ENCODE assay signal across 8 cellular contexts in the genomic region with DNA sequence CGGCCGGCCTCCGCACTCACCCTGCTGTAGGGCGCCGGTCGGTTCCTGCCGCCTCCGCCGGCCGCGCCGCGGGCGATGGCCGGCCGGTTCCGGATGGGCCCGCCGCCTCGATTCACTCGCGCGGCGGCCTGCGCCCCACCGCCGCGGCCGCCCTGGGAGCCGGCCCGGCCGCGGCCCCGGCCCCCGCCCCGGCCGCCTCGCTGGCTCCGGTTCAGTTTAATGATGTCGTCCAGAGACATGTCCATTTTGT. TPM values are rescaled to one million over a fixed set of nuclear protein-coding genes. Genes with fewer than 3 reads are reported as not detected.
A peak's percentile ranks its signal among the peaks of the same experiment; 100 is the strongest.
DNase-seq lines count a peak whose midpoint lies in the region; ATAC-seq, FAIRE-seq and TF ChIP-seq lines count a peak whose summit lies in the region.

No MANE protein-coding gene starts in this region.

- peaks cover 29% of the 10 kb centered on the region for H4K20me1 ChIP-seq in Karpas-422 (ENCODE audit: insufficient read depth, low read depth, low read length)
- no peaks in the 10 kb centered on the region for H4K20me1 ChIP-seq in endothelial cell of umbilical vein (replicated peaks; ENCODE audit: control insufficient read depth, extremely low read depth, insufficient read depth, low read length)

- H3K27ac ChIP-seq in Karpas-422 (ENCODE audit: low read length) (peak overlapping the region; percentile 48; the same call in 1 of the 2 replicates), endothelial cell of umbilical vein (ENCODE audit: insufficient read depth, low read depth, low read length) (peak overlapping the region; percentile 73)

- TF ChIP-seq CTCF in endothelial cell of umbilical vein (IDR thresholded peaks at IDR 0.05; ENCODE audit: extremely low read depth in 1 of 2, insufficient read depth in 1 of 2, low read depth in 1 of 2, low read length in 2 of 2) (no peak), retinal pigment epithelial cell (conservative IDR thresholded peaks at IDR 0.05; ENCODE audit: low read depth, low read length) (no peak)

- H2AFZ ChIP-seq in Karpas-422 (ENCODE audit: low read length) (no peak overlapping the region), endothelial cell of umbilical vein (ENCODE audit: low read depth, low read length) (no peak overlapping the region)

- DNase-seq in Karpas-422 = no peak
- no peak for DNase-seq in endothelial cell of umbilical vein (ENCODE audit: low read depth, low spot score)
- no peak for DNase-seq in retinal pigment epithelial cell (ENCODE audit: low read depth)
- DNase-seq in RKO (ENCODE audit: low spot score) = no peak
- DNase-seq in HT-29 (ENCODE audit: low spot score) = no peak
- no peak for DNase-seq in iPS-NIHi7 (ENCODE audit: extremely low spot score)
- no peak for DNase-seq in stimulated activated CD4-positive, alpha-beta T cell treated with anti-CD3 and anti-CD28 coated beads, Interleukin-12 subunit alpha, Interleukin-12 subunit beta, amount 100 ng/mL, for 4 hours

- no peaks in the 10 kb centered on the region for H3K27me3 ChIP-seq in Karpas-422 (ENCODE audit: low read length)
- H3K27me3 ChIP-seq in endothelial cell of umbilical vein (ENCODE audit: control insufficient read depth in 2 of 2, insufficient read depth in 2 of 2, low read length in 2 of 2) = no peaks in the 10 kb centered on the region

- BruUV-seq in endothelial cell of umbilical vein (replicated peaks; lab: Mats Ljungman, UMichigan) = no TSS peak

- H3K4me3 ChIP-seq in Karpas-422 (ENCODE audit: low read length) = peak overlapping the region; percentile 96
- peak overlapping the region; percentile 76 to 96 (median 77) for H3K4me3 ChIP-seq in endothelial cell of umbilical vein (replicated peaks in 1 of 3; ENCODE audit: insufficient read depth in 1 of 3, low read depth in 1 of 3, low read length in 3 of 3)
- H3K4me3 ChIP-seq in retinal pigment epithelial cell (ENCODE audit: low read length) = peak overlapping the region; percentile 81

- peak overlapping the region; percentile 92 for H3K4me2 ChIP-seq in Karpas-422 (ENCODE audit: low read depth, low read length, poor library complexity, severe bottlenecking)
- no peak overlapping the region for H3K4me2 ChIP-seq in endothelial cell of umbilical vein (ENCODE audit: insufficient read depth, low read length)

- peak; percentile 27 for ATAC-seq in GM18858 (IDR thresholded peaks at IDR 0.05; ENCODE audit: unreplicated experiment)

- dilution Hi-C loops in endothelial cell of umbilical vein (cut with MboI; ENCODE audit: extremely low pct_ligation_motif_present, low sequenced_read_pairs) = no loop called here

- no peaks in the 10 kb centered on the region for H3K9me3 ChIP-seq in Karpas-422 (ENCODE audit: low read length)
- H3K9me3 ChIP-seq in endothelial cell of umbilical vein (replicated peaks; ENCODE audit: control insufficient read depth, insufficient read depth, low read length) = no peaks in the 10 kb centered on the region

- POLR2A ChIA-PET in endothelial cell of umbilical vein (lab: Charles Lee) = no interaction called here

- H3K36me3 ChIP-seq in Karpas-422 (ENCODE audit: insufficient read depth, low read length) = peaks cover 38% of the 10 kb centered on the region
- peaks cover 25 to 33% of the 10 kb centered on the region in 2 experiments for H3K36me3 ChIP-seq in endothelial cell of umbilical vein (ENCODE audit: control insufficient read depth in 2 of 2, extremely low read depth in 1 of 2, insufficient read depth in 2 of 2, low read length in 2 of 2)

- H3K9ac ChIP-seq in Karpas-422 (ENCODE audit: low read length) (peak overlapping the region; percentile 83), endothelial cell of umbilical vein (replicated peaks; ENCODE audit: extremely low read depth, insufficient read depth, low read length) (peak overlapping the region; percentile 84)

- CTCF ChIA-PET in endothelial cell of umbilical vein (lab: Charles Lee) = interaction anchor here (2.5 kb wide), 1 partner anchor 21 kb away, joined by 10 read pairs; a partner anchor contains a TSS

- TF ChIP-seq POLR2A in endothelial cell of umbilical vein (IDR thresholded peaks at IDR 0.05; ENCODE audit: low read depth, low read length) = no peak

- H3K79me2 ChIP-seq in Karpas-422 (ENCODE audit: low read length) = peaks cover 51% of the 10 kb centered on the region
- H3K79me2 ChIP-seq in endothelial cell of umbilical vein (ENCODE audit: control insufficient read depth, insufficient read depth, low read length) = peaks cover 51% of the 10 kb centered on the region

- no peaks in the 10 kb centered on the region for H3K9me1 ChIP-seq in endothelial cell of umbilical vein (replicated peaks; ENCODE audit: control insufficient read depth, extremely low read depth, insufficient read depth, low read length)

- intact Hi-C loops in endothelial cell of umbilical vein (cut with micrococcal nuclease) = loop anchor here (1.0 to 2.0 kb wide), 3 partner anchors 20 to 31 kb away; a partner anchor contains a TSS

- no peak for FAIRE-seq in endothelial cell of umbilical vein (lab: Jason Lieb, UNC)

- peaks cover 20% of the 10 kb centered on the region for H3K4me1 ChIP-seq in Karpas-422 (ENCODE audit: low read length)
- H3K4me1 ChIP-seq in endothelial cell of umbilical vein (ENCODE audit: control insufficient read depth, extremely low read depth, insufficient read depth, low read length) = peaks cover 13% of the 10 kb centered on the region

- H3K9me2 ChIP-seq in Karpas-422 (replicated peaks; ENCODE audit: insufficient read depth, low read length) = no peaks in the 10 kb centered on the region

RNA-seq across cellular contexts. Expression of a gene that starts 0.2 kb away (rescaled TPM):
- 70.1 and 191 TPM in 2 replicates for total RNA-seq in Karpas-422 (2014; rRNA removed; shearing (Covaris generic); ENCODE audit: low replicate concordance)
- total RNA-seq in endothelial cell of umbilical vein = 175 and 183 TPM in 2 replicates
- 92.0 and 101 TPM in 2 replicates for polyA plus RNA-seq in endothelial cell of umbilical vein
- 141 and 155 TPM in 2 replicates for polyA plus RNA-seq in endothelial cell of umbilical vein (2011; cell fraction: cytosol; rRNA removed)
- polyA plus RNA-seq in endothelial cell of umbilical vein (2011; cell fraction: nucleus; rRNA removed) = 92.7 and 104 TPM in 2 replicates
- polyA plus RNA-seq in endothelial cell of umbilical vein (2012) = 107 and 129 TPM in 2 replicates
- 91.3 and 110 TPM in 2 replicates for polyA minus RNA-seq in endothelial cell of umbilical vein
- 82.1 TPM for polyA minus RNA-seq in endothelial cell of umbilical vein (2011; cell fraction: cytosol; rRNA and poly(A)+ RNA removed)
- 20.8 and 37.7 TPM in 2 replicates for polyA minus RNA-seq in endothelial cell of umbilical vein (2011; cell fraction: nucleus; rRNA and poly(A)+ RNA removed)
- total RNA-seq in HT-29 (2014; rRNA removed; shearing (Covaris generic)) = 482 and 502 TPM in 2 replicates

RNA-seq across cellular contexts. Expression of a gene that starts 0.3 kb away (rescaled TPM):
- total RNA-seq in Karpas-422 (2014; rRNA removed; shearing (Covaris generic); ENCODE audit: low replicate concordance) = 87.1 and 132 TPM in 2 replicates
- 126 and 128 TPM in 2 replicates for total RNA-seq in endothelial cell of umbilical vein
- 801 and 844 TPM in 2 replicates for polyA plus RNA-seq in endothelial cell of umbilical vein
- polyA plus RNA-seq in endothelial cell of umbilical vein (2011; cell fraction: cytosol; rRNA removed) = 408 and 478 TPM in 2 replicates
- polyA plus RNA-seq in endothelial cell of umbilical vein (2011; cell fraction: nucleus; rRNA removed) = 130 and 153 TPM in 2 replicates
- polyA plus RNA-seq in endothelial cell of umbilical vein (2012) = 181 and 236 TPM in 2 replicates
- polyA minus RNA-seq in endothelial cell of umbilical vein = 90.8 and 105 TPM in 2 replicates
- 57.0 TPM for polyA minus RNA-seq in endothelial cell of umbilical vein (2011; cell fraction: cytosol; rRNA and poly(A)+ RNA removed)
- polyA minus RNA-seq in endothelial cell of umbilical vein (2011; cell fraction: nucleus; rRNA and poly(A)+ RNA removed) = 14.8 and 21.0 TPM in 2 replicates
- 222 and 256 TPM in 2 replicates for total RNA-seq in HT-29 (2014; rRNA removed; shearing (Covaris generic))

RNA-seq across cellular contexts. Expression of a gene that starts 10.8 kb away (rescaled TPM):
- 0.07 TPM in 1 of 2 replicates, not detected in the other for total RNA-seq in Karpas-422 (2014; rRNA removed; shearing (Covaris generic); ENCODE audit: low replicate concordance)
- 0.42 TPM in 1 of 2 replicates, not detected in the other for total RNA-seq in endothelial cell of umbilical vein
- 0.33 and 0.81 TPM in 2 replicates for polyA plus RNA-seq in endothelial cell of umbilical vein
- 0.09 and 0.23 TPM in 2 replicates for polyA plus RNA-seq in endothelial cell of umbilical vein (2011; cell fraction: cytosol; rRNA removed)
- not detected in 2 replicates for polyA plus RNA-seq in endothelial cell of umbilical vein (2011; cell fraction: nucleus; rRNA removed)
- 0.41 TPM in 1 of 2 replicates, not detected in the other for polyA plus RNA-seq in endothelial cell of umbilical vein (2012)
- polyA minus RNA-seq in endothelial cell of umbilical vein = not detected in 2 replicates
- polyA minus RNA-seq in endothelial cell of umbilical vein (2011; cell fraction: cytosol; rRNA and poly(A)+ RNA removed) = not detected
- polyA minus RNA-seq in endothelial cell of umbilical vein (2011; cell fraction: nucleus; rRNA and poly(A)+ RNA removed) = not detected in 2 replicates
- total RNA-seq in HT-29 (2014; rRNA removed; shearing (Covaris generic)) = 2.4 and 3.2 TPM in 2 replicates

RNA-seq across cellular contexts. Expression of a gene that starts 20.0 kb away (rescaled TPM):
- 20.9 and 72.3 TPM in 2 replicates for total RNA-seq in Karpas-422 (2014; rRNA removed; shearing (Covaris generic); ENCODE audit: low replicate concordance)
- total RNA-seq in endothelial cell of umbilical vein = 52.3 and 57.1 TPM in 2 replicates
- polyA plus RNA-seq in endothelial cell of umbilical vein = 52.0 and 54.6 TPM in 2 replicates
- 46.0 and 49.9 TPM in 2 replicates for polyA plus RNA-seq in endothelial cell of umbilical vein (2011; cell fraction: cytosol; rRNA removed)
- polyA plus RNA-seq in endothelial cell of umbilical vein (2011; cell fraction: nucleus; rRNA removed) = 75.1 and 77.2 TPM in 2 replicates
- polyA plus RNA-seq in endothelial cell of umbilical vein (2012) = 25.4 and 27.0 TPM in 2 replicates
- polyA minus RNA-seq in endothelial cell of umbilical vein = 34.8 and 35.2 TPM in 2 replicates
- polyA minus RNA-seq in endothelial cell of umbilical vein (2011; cell fraction: cytosol; rRNA and poly(A)+ RNA removed) = 16.9 TPM
- polyA minus RNA-seq in endothelial cell of umbilical vein (2011; cell fraction: nucleus; rRNA and poly(A)+ RNA removed) = 11.0 and 18.7 TPM in 2 replicates
- 163 and 167 TPM in 2 replicates for total RNA-seq in HT-29 (2014; rRNA removed; shearing (Covaris generic))

RNA-seq across cellular contexts. Expression of a gene that starts 20.1 kb away (rescaled TPM):
- 68.5 and 119 TPM in 2 replicates for total RNA-seq in Karpas-422 (2014; rRNA removed; shearing (Covaris generic); ENCODE audit: low replicate concordance)
- total RNA-seq in endothelial cell of umbilical vein = 617 and 645 TPM in 2 replicates
- polyA plus RNA-seq in endothelial cell of umbilical vein = 358 and 487 TPM in 2 replicates
- 204 and 238 TPM in 2 replicates for polyA plus RNA-seq in endothelial cell of umbilical vein (2011; cell fraction: cytosol; rRNA removed)
- polyA plus RNA-seq in endothelial cell of umbilical vein (2011; cell fraction: nucleus; rRNA removed) = 287 and 328 TPM in 2 replicates
- polyA plus RNA-seq in endothelial cell of umbilical vein (2012) = 413 and 718 TPM in 2 replicates
- 53.7 and 74.5 TPM in 2 replicates for polyA minus RNA-seq in endothelial cell of umbilical vein
- 92.8 TPM for polyA minus RNA-seq in endothelial cell of umbilical vein (2011; cell fraction: cytosol; rRNA and poly(A)+ RNA removed)
- 59.1 and 110 TPM in 2 replicates for polyA minus RNA-seq in endothelial cell of umbilical vein (2011; cell fraction: nucleus; rRNA and poly(A)+ RNA removed)
- 312 and 331 TPM in 2 replicates for total RNA-seq in HT-29 (2014; rRNA removed; shearing (Covaris generic))
